8 cellular contexts compared by ENCODE assay signal in the genomic region with DNA sequence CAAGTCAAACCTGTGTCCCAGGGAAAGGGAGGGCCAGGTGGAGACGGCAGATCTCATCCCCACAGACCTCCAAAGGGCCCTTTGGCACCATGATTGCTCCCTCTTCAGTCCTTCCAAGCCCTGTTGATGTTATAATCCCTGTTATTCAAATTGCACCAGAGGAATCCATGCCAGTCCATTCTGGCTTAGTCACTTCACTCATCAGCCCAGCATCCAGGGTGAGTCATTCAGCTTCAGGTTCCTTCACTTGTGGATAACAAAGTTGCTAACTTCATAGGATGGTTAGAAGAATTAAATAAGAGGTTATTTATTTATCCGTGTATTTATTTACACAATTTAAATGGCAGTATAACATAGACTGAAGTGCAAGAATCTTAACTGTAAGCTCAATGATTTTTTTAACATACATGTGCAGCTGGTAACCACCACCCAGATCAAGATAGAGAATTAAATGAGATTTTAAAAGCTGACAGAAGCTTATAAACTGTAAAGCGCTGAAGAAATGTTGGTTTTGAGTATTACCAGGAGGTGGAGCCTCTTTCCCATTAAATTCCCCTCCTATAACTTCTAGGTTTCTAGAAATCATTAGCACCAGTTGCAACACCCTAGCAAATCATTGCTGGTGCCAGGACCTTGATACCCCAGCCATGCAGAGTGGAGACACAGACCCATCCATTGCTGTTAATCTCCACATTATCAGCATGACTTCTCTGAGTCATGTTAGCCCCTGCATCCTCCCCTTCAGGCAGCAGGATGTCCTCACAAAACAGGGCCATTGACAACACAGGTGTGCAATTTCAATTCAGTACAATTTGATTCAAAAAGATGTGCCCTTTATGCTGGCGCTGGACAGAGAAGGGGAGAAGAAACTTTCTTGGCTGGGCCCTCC.
DNase-seq lines count a peak whose midpoint lies in the region; ATAC-seq, FAIRE-seq and TF ChIP-seq lines count a peak whose summit lies in the region.

No MANE protein-coding gene starts in this region.

- CTCF ChIA-PET in A549 (lab: Yijun Ruan, JAX): interaction anchor here (0.9 to 1.2 kb wide), 2 partner anchors 9 to 146 kb away, joined by 3 read pairs; no protein-coding TSS in a partner anchor

- TF ChIP-seq POLR2A in A549 (IDR thresholded peaks at IDR 0.05; ENCODE audit: low read length): no peak

- 13% methylated on average over 4 of the region's 4 CpGs for WGBS in A549 (ENCODE audit: missing lambda C conversion rate)

- no peak overlapping the region for H3K27ac Mint-ChIP-seq in mesothelial cell of epicardium

- no peak overlapping the region for H3K4me2 ChIP-seq in A549

- no peak overlapping the region for H3K4me3 ChIP-seq in A549
- no peak overlapping the region for H3K4me3 ChIP-seq in fibroblast of the aortic adventitia (ENCODE audit: low read depth, low read length)

- FAIRE-seq in A549 (lab: Jason Lieb, UNC): no peak

- H3K9me3 Mint-ChIP-seq in mesothelial cell of epicardium: no peaks in the 10 kb centered on the region

- H3K9me3 ChIP-seq in A549: no peaks in the 10 kb centered on the region

- ATAC-seq in A549: peak; percentile 55 to 68; a peak in 5 of 6 replicates
- no peak for ATAC-seq in GM21576 (IDR thresholded peaks at IDR 0.05; ENCODE audit: unreplicated experiment)

- POLR2A ChIA-PET in A549 (lab: Yijun Ruan, JAX): no interaction called here

- TF ChIP-seq CTCF in A549 (IDR thresholded peaks at IDR 0.05) (peak; percentile 28; the same call in 2 of the 3 replicates), GM20000 (IDR thresholded peaks at IDR 0.05; ENCODE audit: extremely low read depth, missing control alignments) (no peak), fibroblast of the aortic adventitia (IDR thresholded peaks at IDR 0.05; ENCODE audit: insufficient read depth, low read length) (peak; percentile 19), mesothelial cell of epicardium (IDR thresholded peaks at IDR 0.05; ENCODE audit: unreplicated experiment) (no peak)

- no peaks in the 10 kb centered on the region for H3K4me1 ChIP-seq in A549

- H3K36me3 Mint-ChIP-seq in mesothelial cell of epicardium: no peaks in the 10 kb centered on the region

- DNase-seq in A549 (ENCODE audit: low read depth in 1 of 2, low spot score in 1 of 2) (peak in 1 of 2 experiments; percentile 20), GM20000 (ENCODE audit: low spot score) (peak; percentile 49), OCI-M1 (lab: John Stamatoyannopoulos, UW) (peak; percentile 56), fibroblast of the aortic adventitia (ENCODE audit: low read depth) (peak; percentile 70), mesothelial cell of epicardium (ENCODE audit: low spot score in 2 of 2, unreplicated experiment in 2 of 2) (no peak), NCI-H1930 (lab: John Stamatoyannopoulos, UW) (no peak)
- no peak for DNase-seq in activated T-cell treated with anti-CD3 and anti-CD28 coated beads, Interleukin-2, amount 50 U/mL, for 1 hour

- no peak overlapping the region for H3K4me3 Mint-ChIP-seq in mesothelial cell of epicardium

- TF ChIP-seq EP300 in A549 (IDR thresholded peaks at IDR 0.05): no peak

- peaks cover 9% of the 10 kb centered on the region for H3K4me1 Mint-ChIP-seq in mesothelial cell of epicardium

- no peak overlapping the region for H3K27ac ChIP-seq in A549

- peak; percentile 41 to 46; a peak in 4 of 5 replicates for TF ChIP-seq RAD21 in A549 (conservative IDR thresholded peaks at IDR 0.05 in 1 of 2, IDR thresholded peaks at IDR 0.05 in 1 of 2)

- peaks cover 3% of the 10 kb centered on the region for H3K27me3 Mint-ChIP-seq in mesothelial cell of epicardium (ENCODE audit: low read depth)

TF ChIP-seq in A549, 52 proteins besides CTCF, POLR2A, EP300 and RAD21:
- TF ChIP-seq BCL3 (IDR thresholded peaks at IDR 0.05) (no peak), SMC3 (IDR thresholded peaks at IDR 0.05) (peak; percentile 22; the same call in 1 of the 3 replicates), SREBF2 (IDR thresholded peaks at IDR 0.05) (no peak), POLR2AphosphoS2 (conservative IDR thresholded peaks at IDR 0.05; ENCODE audit: low read length) (no peak), FOSL2 (IDR thresholded peaks at IDR 0.05) (no peak), FOSL2 (CRISPR knock-in tag; IDR thresholded peaks at IDR 0.05) (no peak), FOXS1 (CRISPR knock-in tag; IDR thresholded peaks at IDR 0.05) (no peak)

Comparison
In these comparisons a context has a peak if more than half of its experiments do, and no peak if none do; other contexts are left out.
1. DNase-seq: peak in GM20000 (single experiment), OCI-M1 (single experiment) and fibroblast of the aortic adventitia (single experiment); none in mesothelial cell of epicardium (0 of 2), activated T-cell treated with anti-CD3 and anti-CD28 coated beads, Interleukin-2, amount 50 U/mL, for 1 hour (single experiment) and NCI-H1930 (0 of 2).
2. CTCF ChIP-seq: peak in A549 (single experiment) and fibroblast of the aortic adventitia (single experiment); none in GM20000 (single experiment) and mesothelial cell of epicardium (single experiment).